12 cellular contexts compared by ENCODE assay signal in genomic region chr12:92244036-92244435, GRCh38.
A peak's percentile ranks its signal among the peaks of the same experiment; 100 is the strongest.
DNase-seq lines count a peak whose midpoint lies in the region; ATAC-seq, FAIRE-seq and TF ChIP-seq lines count a peak whose summit lies in the region.
"Had no signal": no experiment of that assay in that cellular context is flagged by ENCODE, and none has a peak within 500 bp of the region (broad histone marks: within the 10 kb centered on the region; RNA-seq: fewer than 3 reads in every experiment).

No MANE protein-coding gene starts in this region.

- no peaks in the 10 kb centered on the region for H3K27me3 ChIP-seq in CD4-positive, alpha-beta T cell (ENCODE audit: control insufficient read depth, insufficient read depth, low read length)
- H3K27me3 ChIP-seq in K562 (ENCODE audit: control insufficient read depth in 2 of 2, insufficient read depth in 2 of 2, low read length in 2 of 2) = no peaks in the 10 kb centered on the region
- H3K27me3 ChIP-seq in right atrium auricular region = no peaks in the 10 kb centered on the region
- H3K27me3 ChIP-seq in psoas muscle (ENCODE audit: insufficient read depth in 3 of 3, low read length in 2 of 3) = no peaks in the 10 kb centered on the region

- H3K36me3 ChIP-seq in K562 (ENCODE audit: control insufficient read depth, insufficient read depth, low read length) = no peaks in the 10 kb centered on the region
- no peaks in the 10 kb centered on the region for H3K36me3 ChIP-seq in right atrium auricular region
- no peaks in the 10 kb centered on the region for H3K36me3 ChIP-seq in psoas muscle (ENCODE audit: insufficient read depth in 1 of 2, low read depth in 1 of 2)

- no peak for TF ChIP-seq CTCF in CD4-positive, alpha-beta T cell (IDR thresholded peaks at IDR 0.05)
- TF ChIP-seq CTCF in K562 (IDR thresholded peaks at IDR 0.05 in 2 of 3, conservative IDR thresholded peaks at IDR 0.05 in 1 of 3; ENCODE audit: insufficient read depth in 2 of 3, low read depth in 1 of 3, low read length in 3 of 3) (no peak), right atrium auricular region (IDR thresholded peaks at IDR 0.05) (peak in 1 of 2 donors; percentile 59), psoas muscle (IDR thresholded peaks at IDR 0.05) (no peak)

- H3K4me3 ChIP-seq in K562 (no peak overlapping the region), right atrium auricular region (no peak overlapping the region), psoas muscle (no peak overlapping the region)

- no peaks in the 10 kb centered on the region for H3K79me2 ChIP-seq in K562 (ENCODE audit: control insufficient read depth, insufficient read depth, low read length)

- H3K9me3 ChIP-seq in CD4-positive, alpha-beta T cell (ENCODE audit: control insufficient read depth, low read length) = no peaks in the 10 kb centered on the region
- H3K9me3 ChIP-seq in K562 (replicated peaks; ENCODE audit: control insufficient read depth, insufficient read depth, low read depth, low read length) (no peaks in the 10 kb centered on the region), right atrium auricular region (no peaks in the 10 kb centered on the region), psoas muscle (no peaks in the 10 kb centered on the region)

- no peaks in the 10 kb centered on the region for H3K27me3 Mint-ChIP-seq in CD4-positive, alpha-beta T cell
- H3K27me3 Mint-ChIP-seq: effector memory CD8-positive, alpha-beta T cell had no signal

- no peaks in the 10 kb centered on the region for H4K20me1 ChIP-seq in K562 (replicated peaks; ENCODE audit: control insufficient read depth, insufficient read depth, low read length)

- intact Hi-C loops in CD4-positive, alpha-beta T cell (cut with DNase I, micrococcal nuclease) = no loop called here
- intact Hi-C loops in K562 (cut with micrococcal nuclease) = no loop called here
- intact Hi-C loops in psoas muscle (cut with DNase I) = loop anchor here (10.0 kb wide), 2 partner anchors 321 to 439 kb away; no protein-coding TSS in a partner anchor

- H3K9me3 Mint-ChIP-seq in CD4-positive, alpha-beta T cell = no peaks in the 10 kb centered on the region
- H3K9me3 Mint-ChIP-seq: effector memory CD8-positive, alpha-beta T cell; H9 had no signal

- no peaks in the 10 kb centered on the region for H3K36me3 Mint-ChIP-seq in CD4-positive, alpha-beta T cell (ENCODE audit: low read depth)

- in situ Hi-C loops in K562 (cut with MboI) = no loop called here

- peak overlapping the region; percentile 0 for H3K27ac Mint-ChIP-seq in CD4-positive, alpha-beta T cell
- H3K27ac Mint-ChIP-seq: effector memory CD8-positive, alpha-beta T cell; H9 had no signal

- peaks cover 26% of the 10 kb centered on the region for H3K4me1 Mint-ChIP-seq in CD4-positive, alpha-beta T cell (ENCODE audit: low read depth)
- H3K4me1 Mint-ChIP-seq: H9 had no signal

- no peak overlapping the region for H3K4me2 ChIP-seq in K562 (ENCODE audit: insufficient read depth, low read length)

- H3K4me1 ChIP-seq in K562 (replicated peaks in 1 of 2; ENCODE audit: control insufficient read depth in 2 of 2, insufficient read depth in 2 of 2, low read length in 2 of 2) (no peaks in the 10 kb centered on the region), right atrium auricular region (peaks cover 0 to 24% of the 10 kb centered on the region in 2 donors), psoas muscle (peaks cover 9% of the 10 kb centered on the region)

- TF ChIP-seq RAD21 in K562 (CRISPR knock-in tag; conservative IDR thresholded peaks at IDR 0.05 in 1 of 2, IDR thresholded peaks at IDR 0.05 in 1 of 2) = peak in 1 of 2 experiments; percentile 44; a peak in 2 of 4 replicates

- POLR2A ChIA-PET in CD4-positive, alpha-beta T cell (lab: Charles Lee) = interaction anchor here (0.5 to 2.9 kb wide), 7 partner anchors 9 to 108 kb away, joined by 3 to 19 read pairs (median 3); partner anchors contain the start of gene BTG1
- POLR2A ChIA-PET in K562 (lab: Yijun Ruan, JAX) = interaction anchor here (0.6 to 1.7 kb wide), 7 partner anchors 8 to 112 kb away, joined by 3 to 6 read pairs (median 5); partner anchors contain the start of gene BTG1

- no peak for DNase-seq in CD4-positive, alpha-beta T cell
- DNase-seq in K562 (ENCODE audit: extremely low read depth in 1 of 4, low spot score in 3 of 4) (no peak), right atrium auricular region (ENCODE audit: low spot score) (no peak), psoas muscle (no peak), NCI-H1694 (lab: John Stamatoyannopoulos, UW) (no peak)
- DNase-seq in activated CD4-positive, alpha-beta T cell treated with anti-CD3 and anti-CD28 coated beads, Interleukin-2, amount 50 U/mL, for 48 hours = no peak
- DNase-seq: COR-L47; effector memory CD8-positive, alpha-beta T cell; H9; NCI-H2029 had no signal

- ATAC-seq in CD4-positive, alpha-beta T cell (ENCODE audit: poor library complexity) = no peak
- ATAC-seq in K562 (peak; percentile 37; the same call in 1 of the 3 replicates), psoas muscle (peak in 3 of 4 donors; percentile 27 to 68 (median 38)), HG02798 (IDR thresholded peaks at IDR 0.05; ENCODE audit: poor library complexity, unreplicated experiment) (no peak), GM21360 (IDR thresholded peaks at IDR 0.05; ENCODE audit: unreplicated experiment) (no peak)
- ATAC-seq: effector memory CD8-positive, alpha-beta T cell had no signal

- no peak for TF ChIP-seq POLR2A in K562 (conservative IDR thresholded peaks at IDR 0.05)

- no peak for FAIRE-seq in K562 (lab: Jason Lieb, UNC)

- H3K9ac ChIP-seq in K562 (ENCODE audit: insufficient read depth in 1 of 2, low read depth in 2 of 2, low read length in 2 of 2) = no peak overlapping the region

- no peak overlapping the region for H3K4me3 Mint-ChIP-seq in CD4-positive, alpha-beta T cell
- H3K4me3 Mint-ChIP-seq: effector memory CD8-positive, alpha-beta T cell; H9 had no signal

- no TSS peak for BruUV-seq in K562 (replicated peaks; lab: Mats Ljungman, UMichigan)

- H3K27ac ChIP-seq in CD4-positive, alpha-beta T cell (ENCODE audit: low read depth, low read length) = no peak overlapping the region
- no peak overlapping the region for H3K27ac ChIP-seq in K562 (ENCODE audit: extremely low read depth, low read depth, low read length)
- peak overlapping the region; percentile 69 to 83 for H3K27ac ChIP-seq in right atrium auricular region
- no peak overlapping the region for H3K27ac ChIP-seq in psoas muscle

- WGBS in K562 (ENCODE audit: insufficient coverage, low coverage, missing lambda C conversion rate) = 27% methylated on average over 3 of the region's 3 CpGs
- 14 to 25% (median 18%) methylated on average over 3 of the region's 3 CpGs for WGBS in psoas muscle, 3 donors

- H3K9me1 ChIP-seq in K562 (ENCODE audit: control insufficient read depth, insufficient read depth, low read length) = no peaks in the 10 kb centered on the region

- H2AFZ ChIP-seq in K562 (ENCODE audit: low read depth, low read length) = no peak overlapping the region

- CTCF ChIA-PET in CD4-positive, alpha-beta T cell (lab: Charles Lee) = interaction anchor here (1.7 kb wide), 1 partner anchor 20 kb away, joined by 3 read pairs; no protein-coding TSS in a partner anchor
- CTCF ChIA-PET in K562 (lab: Yijun Ruan, JAX; ENCODE audit: low intra/inter-chr PET ratio) = no interaction called here

- TF ChIP-seq EP300 in K562 (IDR thresholded peaks at IDR 0.05; ENCODE audit: low read length) = no peak

TF ChIP-seq in K562, 482 proteins besides CTCF, POLR2A, EP300 and RAD21:
- TF ChIP-seq SAFB (IDR thresholded peaks at IDR 0.05; ENCODE audit: borderline replicate concordance, low read depth, low read length) = no peak

Comparison
In these comparisons a context has a peak if more than half of its experiments do, and no peak if none do; other contexts are left out.
1. ATAC-seq: peak in K562 (single experiment) and psoas muscle (3 of 4); none in CD4-positive, alpha-beta T cell (single experiment), HG02798 (single experiment) and GM21360 (single experiment).
2. H3K27ac ChIP-seq: peak in right atrium auricular region (2 of 2); none in CD4-positive, alpha-beta T cell (single experiment), K562 (single experiment) and psoas muscle (single experiment).
3. intact Hi-C loops: an anchor here in psoas muscle (10.0 kb wide); none called in CD4-positive, alpha-beta T cell and K562.